15 cellular contexts compared by ENCODE assay signal in genomic region chr14:49857427-49858003, GRCh38. TPM values are rescaled to one million over a fixed set of nuclear protein-coding genes. Genes with fewer than 3 reads are reported as not detected.
DNase-seq lines count a peak whose midpoint lies in the region; ATAC-seq and TF ChIP-seq lines count a peak whose summit lies in the region.
"Had no signal": no experiment of that assay in that cellular context is flagged by ENCODE, and none has a peak within 500 bp of the region (broad histone marks: within the 10 kb centered on the region; RNA-seq: fewer than 3 reads in every experiment).

No MANE protein-coding gene starts in this region.

- peaks cover 2% of the 10 kb centered on the region for H3K79me2 ChIP-seq in smooth muscle cell (ENCODE audit: low read depth)

- CTCF ChIA-PET in Caco-2 (lab: Charles Lee) = no interaction called here

- H3K9ac ChIP-seq in smooth muscle cell (ENCODE audit: low read depth) = no peak overlapping the region

- H3K4me3 ChIP-seq in heart right ventricle = no peak overlapping the region
- no peak overlapping the region for H3K4me3 ChIP-seq in smooth muscle cell
- no peak overlapping the region for H3K4me3 ChIP-seq in breast epithelium
- no peak overlapping the region for H3K4me3 ChIP-seq in Caco-2 (ENCODE audit: low read depth, low read length)
- H3K4me3 ChIP-seq: dorsolateral prefrontal cortex had no signal

- 70 to 79% methylated on average over 6 of the region's 6 CpGs for WGBS in heart right ventricle, 2 donors
- 76% methylated on average over 6 of the region's 6 CpGs for WGBS in smooth muscle cell (ENCODE audit: low lambda C conversion rate)

- ATAC-seq in heart right ventricle = no peak
- ATAC-seq in Right ventricle myocardium superior (ENCODE audit: poor library complexity) = no peak

- peaks cover 38% of the 10 kb centered on the region for H3K4me1 Mint-ChIP-seq in chondrocyte (ENCODE audit: low read depth)
- peaks cover 13% of the 10 kb centered on the region for H3K4me1 Mint-ChIP-seq in Caco-2 (ENCODE audit: low read depth, unreplicated experiment)

- H3K9me3 Mint-ChIP-seq in chondrocyte (ENCODE audit: low read depth) = no peaks in the 10 kb centered on the region
- no peaks in the 10 kb centered on the region for H3K9me3 Mint-ChIP-seq in Caco-2 (ENCODE audit: unreplicated experiment)
- H3K9me3 Mint-ChIP-seq: activated T-helper 2 cell treated with anti-CD3 and anti-CD28 coated beads, Interferon-gamma antibody, Interleukin-2, Interleukin-4, amounts not matched to agents 10 μg/mL and 5 μg/mL and 100 μg/mL, durations not matched to agents 14 hours and 24 hours and 36 hours; T-helper 2 cell treated with Interferon-gamma antibody and Interleukin-4, amounts not matched to agents 5 μg/mL and 100 μg/mL, for 36 hours had no signal

- H3K36me3 ChIP-seq in heart right ventricle (no peaks in the 10 kb centered on the region), smooth muscle cell (ENCODE audit: low read depth) (no peaks in the 10 kb centered on the region), breast epithelium (no peaks in the 10 kb centered on the region), Caco-2 (ENCODE audit: control insufficient read depth, insufficient read depth, low read length) (no peaks in the 10 kb centered on the region)

- H2AFZ ChIP-seq in smooth muscle cell (ENCODE audit: low read depth) = peak overlapping the region; percentile 44

- peak overlapping the region in 9 of 10 donors; percentile 6 to 68 (median 51) for H3K27ac ChIP-seq in heart right ventricle
- peak overlapping the region; percentile 58 for H3K27ac ChIP-seq in smooth muscle cell (ENCODE audit: low read depth)
- H3K27ac ChIP-seq in breast epithelium = no peak overlapping the region

- no peaks in the 10 kb centered on the region for H4K20me1 ChIP-seq in smooth muscle cell (ENCODE audit: low read depth)

- H3K27ac Mint-ChIP-seq in chondrocyte (ENCODE audit: unreplicated experiment) = peak overlapping the region; percentile 76
- H3K27ac Mint-ChIP-seq in Caco-2 (ENCODE audit: unreplicated experiment) = no peak overlapping the region
- H3K27ac Mint-ChIP-seq: activated CD4-positive, alpha-beta T cell treated with anti-CD3 and anti-CD28 coated beads, Interleukin-2, amount 10 ng/mL, durations not matched to agents 7 days and 5 days; activated T-helper 2 cell treated with anti-CD3 and anti-CD28 coated beads, Interferon-gamma antibody, Interleukin-2, Interleukin-4, amounts not matched to agents 10 μg/mL and 5 μg/mL and 100 μg/mL, durations not matched to agents 14 hours and 24 hours and 36 hours; T-helper 2 cell treated with Interferon-gamma antibody and Interleukin-4, amounts not matched to agents 5 μg/mL and 100 μg/mL, for 36 hours had no signal

- H3K9me3 ChIP-seq in heart right ventricle (no peaks in the 10 kb centered on the region), smooth muscle cell (replicated peaks; ENCODE audit: low read depth) (no peaks in the 10 kb centered on the region), breast epithelium (no peaks in the 10 kb centered on the region), Caco-2 (no peaks in the 10 kb centered on the region)

- DNase-seq in heart right ventricle (no peak), Right ventricle myocardium superior (no peak), NOMO-1 treated with DMSO at 0.1 percent for 48 hours (lab: John Stamatoyannopoulos, UW; ENCODE audit: unreplicated experiment) (peak; percentile 83), chondrocyte (ENCODE audit: low spot score) (no peak), smooth muscle cell (lab: John Stamatoyannopoulos, UW; ENCODE audit: unreplicated experiment) (no peak), breast epithelium (ENCODE audit: low spot score in 2 of 2) (no peak), Caco-2 (no peak), AML-193 (lab: John Stamatoyannopoulos, UW) (no peak)
- DNase-seq: activated CD4-positive, alpha-beta T cell treated with anti-CD3 and anti-CD28 coated beads, Interleukin-2, amount 10 ng/mL, durations not matched to agents 7 days and 5 days; anterior cingulate cortex; DMS 273 treated with DMSO at 0.1 percent for 48 hours; dorsolateral prefrontal cortex; NCI-H1417 treated with DMSO at 0.1 percent for 48 hours had no signal

- H3K27me3 ChIP-seq in heart right ventricle (no peaks in the 10 kb centered on the region), smooth muscle cell (ENCODE audit: low read depth) (no peaks in the 10 kb centered on the region), breast epithelium (no peaks in the 10 kb centered on the region), Caco-2 (replicated peaks; ENCODE audit: control insufficient read depth, insufficient read depth, low read length) (no peaks in the 10 kb centered on the region)
- H3K27me3 ChIP-seq: dorsolateral prefrontal cortex had no signal

- H3K4me2 ChIP-seq in smooth muscle cell = no peak overlapping the region

- intact Hi-C loops in heart right ventricle (cut with DNase I) = loop anchor here in 1 of 10 donors (10.0 kb wide), 1 partner anchor 223 kb away; the partner anchor contains the start of gene DNAAF2
- intact Hi-C loops in Right ventricle myocardium superior (cut with DNase I) = no loop called here
- intact Hi-C loops in breast epithelium (cut with DNase I; ENCODE audit: low total_unique reads) = no loop called here
- intact Hi-C loops in Caco-2 (cut with micrococcal nuclease; ENCODE audit: unreplicated experiment) = loop anchor here (10.0 kb wide), 1 partner anchor 377 kb away; the partner anchor contains the start of gene SOS2

- H3K4me1 ChIP-seq in heart right ventricle (peaks cover 0 to 25% (median 9%) of the 10 kb centered on the region in 9 donors), smooth muscle cell (ENCODE audit: low read depth) (peaks cover 9% of the 10 kb centered on the region), breast epithelium (no peaks in the 10 kb centered on the region), Caco-2 (no peaks in the 10 kb centered on the region)

- no peak for TF ChIP-seq POLR2A in breast epithelium (IDR thresholded peaks at IDR 0.05)

- no peaks in the 10 kb centered on the region for H3K27me3 Mint-ChIP-seq in chondrocyte (ENCODE audit: low read depth)
- H3K27me3 Mint-ChIP-seq in Caco-2 (ENCODE audit: insufficient read depth, unreplicated experiment) = no peaks in the 10 kb centered on the region
- H3K27me3 Mint-ChIP-seq: activated CD4-positive, alpha-beta T cell treated with anti-CD3 and anti-CD28 coated beads, Interleukin-2, amount 10 ng/mL, durations not matched to agents 7 days and 5 days had no signal

- TF ChIP-seq CTCF in heart right ventricle (IDR thresholded peaks at IDR 0.05) (no peak), chondrocyte (IDR thresholded peaks at IDR 0.05) (no peak), smooth muscle cell (IDR thresholded peaks at IDR 0.05; ENCODE audit: borderline replicate concordance, insufficient read depth, poor library complexity, severe bottlenecking) (no peak), breast epithelium (IDR thresholded peaks at IDR 0.05) (no peak), Caco-2 (IDR thresholded peaks at IDR 0.05; ENCODE audit: insufficient read depth in 1 of 2, low read depth in 1 of 2, low read length in 1 of 2, severe bottlenecking in 1 of 2, unreplicated experiment in 1 of 2) (no peak)

- POLR2A ChIA-PET in Caco-2 (lab: Charles Lee) = interaction anchor here (0.6 to 0.7 kb wide), 2 partner anchors 89 to 431 kb away, joined by 3 read pairs; no protein-coding TSS in a partner anchor

- H3F3A ChIP-seq in smooth muscle cell (ENCODE audit: low read depth) = peaks cover 15% of the 10 kb centered on the region

- no TSS peak for BruUV-seq in Caco-2 (replicated peaks; lab: Mats Ljungman, UMichigan)

- H3K36me3 Mint-ChIP-seq in chondrocyte (ENCODE audit: low read depth) = no peaks in the 10 kb centered on the region
- peaks cover 19% of the 10 kb centered on the region for H3K36me3 Mint-ChIP-seq in Caco-2 (ENCODE audit: insufficient read depth, unreplicated experiment)

- no peak overlapping the region for H3K4me3 Mint-ChIP-seq in chondrocyte (ENCODE audit: unreplicated experiment)
- no peak overlapping the region for H3K4me3 Mint-ChIP-seq in Caco-2 (ENCODE audit: unreplicated experiment)
- H3K4me3 Mint-ChIP-seq: activated CD4-positive, alpha-beta T cell treated with anti-CD3 and anti-CD28 coated beads, Interleukin-2, amount 10 ng/mL, durations not matched to agents 7 days and 5 days; T-helper 2 cell treated with Interferon-gamma antibody and Interleukin-4, amounts not matched to agents 5 μg/mL and 100 μg/mL, for 36 hours had no signal

RNA-seq across cellular contexts. Expression of gene NEMF, which starts 4.9 kb away (rescaled TPM):
- total RNA-seq in heart right ventricle (10 to 100 TPM; 45.0 to 67.4 (median 55.5) TPM), Right ventricle myocardium superior (44.5 TPM), chondrocyte (49.8 to 72.9 TPM (median 57.4 TPM) in 3 replicates), smooth muscle cell (41.2 and 80.8 TPM in 2 replicates), breast epithelium (100 to 1,000 TPM in 2 of 3 donors, 10 to 100 TPM in 1; 86.9 to 132 (median 125) TPM), Caco-2 (2022) (57.4 and 62.7 TPM in 2 replicates)
- polyA plus RNA-seq in heart right ventricle (10 to 100 TPM; 18.0 to 54.2 TPM), smooth muscle cell (41.2 and 63.8 TPM in 2 replicates)

RNA-seq across cellular contexts. Expression of gene ARF6, which starts 35.4 kb away (rescaled TPM):
- total RNA-seq in heart right ventricle (10 to 100 TPM; 19.0 to 40.5 (median 25.5) TPM), Right ventricle myocardium superior (23.8 TPM), chondrocyte (53.2 to 55.3 TPM (median 54.4 TPM) in 3 replicates), smooth muscle cell (64.8 and 68.7 TPM in 2 replicates), breast epithelium (10 to 100 TPM; 39.2 to 63.8 (median 44.2) TPM), Caco-2 (2022) (58.1 and 58.8 TPM in 2 replicates)
- polyA plus RNA-seq in heart right ventricle (10 to 100 TPM; 11.0 to 19.7 TPM), smooth muscle cell (59.8 and 73.6 TPM in 2 replicates)

Comparison
In these comparisons a context has a peak if more than half of its experiments do, and no peak if none do; other contexts are left out.
1. H3K27ac ChIP-seq: peak in heart right ventricle (9 of 10) and smooth muscle cell (single experiment); none in breast epithelium (0 of 2).